Comparison of ENCODE assay signal across 10 cellular contexts in genomic region chr2:150681120-150681796, GRCh38.
DNase-seq lines count a peak whose midpoint lies in the region; ATAC-seq and TF ChIP-seq lines count a peak whose summit lies in the region.
"Had no signal": no experiment of that assay in that cellular context is flagged by ENCODE, and none has a peak within 500 bp of the region (broad histone marks: within the 10 kb centered on the region; RNA-seq: fewer than 3 reads in every experiment).

No MANE protein-coding gene starts in this region.

- H3K9ac ChIP-seq in SK-N-SH = peak overlapping the region; percentile 12; the same call in 1 of the 2 replicates

- peaks cover 5% of the 10 kb centered on the region for H3K9me3 Mint-ChIP-seq in nephron progenitor cell

- TF ChIP-seq CTCF in SK-N-SH (IDR thresholded peaks at IDR 0.05) = no peak
- TF ChIP-seq CTCF in foreskin fibroblast (IDR thresholded peaks at IDR 0.05; ENCODE audit: low read depth, low read length) = no peak
- no peak for TF ChIP-seq CTCF in nephron progenitor cell (IDR thresholded peaks at IDR 0.05)

- H3K27ac ChIP-seq in SK-N-SH (ENCODE audit: low read depth in 2 of 2, low read length in 1 of 2) = peak overlapping the region; percentile 36 to 88; a peak in 3 of 4 replicates
- H3K27ac ChIP-seq: right lobe of liver had no signal

- no peaks in the 10 kb centered on the region for H3K4me1 Mint-ChIP-seq in nephron progenitor cell

- no peaks in the 10 kb centered on the region for H3K36me3 Mint-ChIP-seq in nephron progenitor cell (ENCODE audit: low read depth)

- no peak overlapping the region for H3K4me3 Mint-ChIP-seq in nephron progenitor cell

- WGBS in SK-N-SH (ENCODE audit: low lambda C conversion rate) = 18% methylated on average over 2 of the region's 2 CpGs

- ATAC-seq in HG03442 (IDR thresholded peaks at IDR 0.05; ENCODE audit: unreplicated experiment) (peak; percentile 46), GM18870 (IDR thresholded peaks at IDR 0.05; ENCODE audit: unreplicated experiment) (no peak)

- CTCF ChIA-PET in SK-N-SH (lab: Yijun Ruan, JAX) = interaction anchor here (1.7 kb wide), 1 partner anchor 14 kb away, joined by 4 read pairs; no protein-coding TSS in a partner anchor

- H3K9me2 ChIP-seq in SK-N-SH = no peaks in the 10 kb centered on the region

- POLR2A ChIA-PET in SK-N-SH (lab: Yijun Ruan, JAX) = no interaction called here

- TF ChIP-seq RAD21 in SK-N-SH (IDR thresholded peaks at IDR 0.05; ENCODE audit: low read length) = no peak

- H3K9me3 ChIP-seq in SK-N-SH = no peaks in the 10 kb centered on the region
- H3K9me3 ChIP-seq: right lobe of liver had no signal

- H3K4me2 ChIP-seq in SK-N-SH = peak overlapping the region; percentile 2; the same call in 1 of the 2 replicates

- TF ChIP-seq EP300 in SK-N-SH (IDR thresholded peaks at IDR 0.05; ENCODE audit: borderline replicate concordance in 1 of 2, low read depth in 1 of 2, low read length in 1 of 2) = peak; percentile 47 to 61; a peak in 3 of 4 replicates

- H3K36me3 ChIP-seq in SK-N-SH (replicated peaks in 1 of 2; ENCODE audit: control insufficient read depth in 1 of 2, insufficient read depth in 2 of 2, low read length in 1 of 2) = no peaks in the 10 kb centered on the region
- H3K36me3 ChIP-seq: right lobe of liver had no signal

- H3F3A ChIP-seq in SK-N-SH (replicated peaks; ENCODE audit: insufficient read depth) = peaks cover 15% of the 10 kb centered on the region

- H3K27ac Mint-ChIP-seq in nephron progenitor cell = no peak overlapping the region

- H3K4me1 ChIP-seq in SK-N-SH (ENCODE audit: control insufficient read depth in 1 of 2, insufficient read depth in 2 of 2, low read depth in 1 of 2, low read length in 1 of 2) = peaks cover 2 to 13% of the 10 kb centered on the region in 2 experiments; a peak in 3 of 4 replicates

- no peaks in the 10 kb centered on the region for H3K79me2 ChIP-seq in SK-N-SH (ENCODE audit: insufficient read depth)

- no peaks in the 10 kb centered on the region for H4K20me1 ChIP-seq in SK-N-SH (ENCODE audit: insufficient read depth)

- no peaks in the 10 kb centered on the region for H3K27me3 Mint-ChIP-seq in nephron progenitor cell (ENCODE audit: low read depth, poor library complexity)

- no peaks in the 10 kb centered on the region for H3K27me3 ChIP-seq in SK-N-SH (ENCODE audit: insufficient read depth)
- H3K27me3 ChIP-seq: right lobe of liver had no signal

- H3K4me3 ChIP-seq in SK-N-SH (ENCODE audit: low read depth in 2 of 2, low read length in 1 of 2) = no peak overlapping the region
- no peak overlapping the region for H3K4me3 ChIP-seq in foreskin fibroblast (ENCODE audit: low read depth in 1 of 2, low read length in 2 of 2)
- H3K4me3 ChIP-seq: right lobe of liver had no signal

- peak; percentile 85 for DNase-seq in A172 (ENCODE audit: low spot score)
- no peak for DNase-seq in SK-N-SH
- peak; percentile 96 for DNase-seq in foreskin fibroblast
- no peak for DNase-seq in NCI-H1417 treated with DMSO at 0.1 percent for 48 hours (lab: John Stamatoyannopoulos, UW)
- no peak for DNase-seq in nephron progenitor cell
- no peak for DNase-seq in activated CD8-positive, alpha-beta memory T cell treated with anti-CD3 and anti-CD28 coated beads, Interleukin-2, amount 50 U/mL, for 48 hours
- DNase-seq: NCI-H2171, right lobe of liver had no signal

- H2AFZ ChIP-seq in SK-N-SH (ENCODE audit: low read depth) = no peak overlapping the region

TF ChIP-seq in SK-N-SH, 30 proteins besides CTCF, POLR2A, EP300 and RAD21 (continues in another document):
- TF ChIP-seq SMC3 (IDR thresholded peaks at IDR 0.05; ENCODE audit: low read depth, low read length) = no peak
- TF ChIP-seq TAF1 (IDR thresholded peaks at IDR 0.05; ENCODE audit: borderline replicate concordance, low read depth, low read length) = no peak
- TF ChIP-seq, protein P1, sequence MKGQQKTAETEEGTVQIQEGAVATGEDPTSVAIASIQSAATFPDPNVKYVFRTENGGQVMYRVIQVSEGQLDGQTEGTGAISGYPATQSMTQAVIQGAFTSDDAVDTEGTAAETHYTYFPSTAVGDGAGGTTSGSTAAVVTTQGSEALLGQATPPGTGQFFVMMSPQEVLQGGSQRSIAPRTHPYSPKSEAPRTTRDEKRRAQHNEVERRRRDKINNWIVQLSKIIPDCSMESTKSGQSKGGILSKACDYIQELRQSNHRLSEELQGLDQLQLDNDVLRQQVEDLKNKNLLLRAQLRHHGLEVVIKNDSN (IDR thresholded peaks at IDR 0.05; ENCODE audit: borderline replicate concordance, low read depth) = 0 out of 2 replicates have a peak, but pooled peaks have one; percentile 26
- TF ChIP-seq EZH2phosphoT487 (IDR thresholded peaks at IDR 0.05; ENCODE audit: borderline replicate concordance, low read depth) = no peak
- 0 out of 2 replicates have a peak, but pooled peaks have one; percentile 22 for TF ChIP-seq ELF1 (IDR thresholded peaks at IDR 0.05)
- peak; percentile 30; the same call in 1 of the 2 replicates for TF ChIP-seq TEAD4 (IDR thresholded peaks at IDR 0.05; ENCODE audit: borderline replicate concordance, insufficient read depth)
- TF ChIP-seq FOXJ3 (CRISPR knock-in tag; IDR thresholded peaks at IDR 0.05) = no peak
- TF ChIP-seq JUND (IDR thresholded peaks at IDR 0.05) = peak; percentile 31
- TF ChIP-seq TCF12 (IDR thresholded peaks at IDR 0.05) = peak; percentile 64; the same call in 1 of the 2 replicates
- no peak for TF ChIP-seq FOSL2 (IDR thresholded peaks at IDR 0.05; ENCODE audit: borderline replicate concordance, low read depth)
- no peak for TF ChIP-seq SIN3A (IDR thresholded peaks at IDR 0.05; ENCODE audit: borderline replicate concordance, low read depth, low read length)
- TF ChIP-seq, protein P2, sequence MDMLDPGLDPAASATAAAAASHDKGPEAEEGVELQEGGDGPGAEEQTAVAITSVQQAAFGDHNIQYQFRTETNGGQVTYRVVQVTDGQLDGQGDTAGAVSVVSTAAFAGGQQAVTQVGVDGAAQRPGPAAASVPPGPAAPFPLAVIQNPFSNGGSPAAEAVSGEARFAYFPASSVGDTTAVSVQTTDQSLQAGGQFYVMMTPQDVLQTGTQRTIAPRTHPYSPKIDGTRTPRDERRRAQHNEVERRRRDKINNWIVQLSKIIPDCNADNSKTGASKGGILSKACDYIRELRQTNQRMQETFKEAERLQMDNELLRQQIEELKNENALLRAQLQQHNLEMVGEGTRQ (IDR thresholded peaks at IDR 0.05; ENCODE audit: borderline replicate concordance, low read depth, low read length) = no peak
- no peak for TF ChIP-seq GATA2 (CRISPR knock-in tag; IDR thresholded peaks at IDR 0.05)
- TF ChIP-seq NFIC (IDR thresholded peaks at IDR 0.05; ENCODE audit: borderline replicate concordance) = 0 out of 2 replicates have a peak, but pooled peaks have one; percentile 42
- TF ChIP-seq ZBTB33 (IDR thresholded peaks at IDR 0.05; ENCODE audit: borderline replicate concordance, low read depth) = no peak
- no peak for TF ChIP-seq NRF1 (IDR thresholded peaks at IDR 0.05; ENCODE audit: low read depth, low read length)
- no peak for TF ChIP-seq RFX5 (IDR thresholded peaks at IDR 0.05; ENCODE audit: low read length)
- TF ChIP-seq GABPA (IDR thresholded peaks at IDR 0.05; ENCODE audit: low read depth) = no peak
- TF ChIP-seq, protein P3, sequence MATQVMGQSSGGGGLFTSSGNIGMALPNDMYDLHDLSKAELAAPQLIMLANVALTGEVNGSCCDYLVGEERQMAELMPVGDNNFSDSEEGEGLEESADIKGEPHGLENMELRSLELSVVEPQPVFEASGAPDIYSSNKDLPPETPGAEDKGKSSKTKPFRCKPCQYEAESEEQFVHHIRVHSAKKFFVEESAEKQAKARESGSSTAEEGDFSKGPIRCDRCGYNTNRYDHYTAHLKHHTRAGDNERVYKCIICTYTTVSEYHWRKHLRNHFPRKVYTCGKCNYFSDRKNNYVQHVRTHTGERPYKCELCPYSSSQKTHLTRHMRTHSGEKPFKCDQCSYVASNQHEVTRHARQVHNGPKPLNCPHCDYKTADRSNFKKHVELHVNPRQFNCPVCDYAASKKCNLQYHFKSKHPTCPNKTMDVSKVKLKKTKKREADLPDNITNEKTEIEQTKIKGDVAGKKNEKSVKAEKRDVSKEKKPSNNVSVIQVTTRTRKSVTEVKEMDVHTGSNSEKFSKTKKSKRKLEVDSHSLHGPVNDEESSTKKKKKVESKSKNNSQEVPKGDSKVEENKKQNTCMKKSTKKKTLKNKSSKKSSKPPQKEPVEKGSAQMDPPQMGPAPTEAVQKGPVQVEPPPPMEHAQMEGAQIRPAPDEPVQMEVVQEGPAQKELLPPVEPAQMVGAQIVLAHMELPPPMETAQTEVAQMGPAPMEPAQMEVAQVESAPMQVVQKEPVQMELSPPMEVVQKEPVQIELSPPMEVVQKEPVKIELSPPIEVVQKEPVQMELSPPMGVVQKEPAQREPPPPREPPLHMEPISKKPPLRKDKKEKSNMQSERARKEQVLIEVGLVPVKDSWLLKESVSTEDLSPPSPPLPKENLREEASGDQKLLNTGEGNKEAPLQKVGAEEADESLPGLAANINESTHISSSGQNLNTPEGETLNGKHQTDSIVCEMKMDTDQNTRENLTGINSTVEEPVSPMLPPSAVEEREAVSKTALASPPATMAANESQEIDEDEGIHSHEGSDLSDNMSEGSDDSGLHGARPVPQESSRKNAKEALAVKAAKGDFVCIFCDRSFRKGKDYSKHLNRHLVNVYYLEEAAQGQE (IDR thresholded peaks at IDR 0.05; ENCODE audit: low read depth, low read length) = no peak
- no peak for TF ChIP-seq MXI1 (IDR thresholded peaks at IDR 0.05; ENCODE audit: low read depth, low read length)

Comparison
In these comparisons a context has a peak if more than half of its experiments do, and no peak if none do; other contexts are left out.
1. DNase-seq: peak in A172 (single experiment) and foreskin fibroblast (2 of 2); none in SK-N-SH (single experiment), NCI-H1417 treated with DMSO at 0.1 percent for 48 hours (single experiment), nephron progenitor cell (single experiment) and activated CD8-positive, alpha-beta memory T cell treated with anti-CD3 and anti-CD28 coated beads, Interleukin-2, amount 50 U/mL, for 48 hours (single experiment).